31 cellular contexts compared by ENCODE assay signal in genomic region chr16:79367822-79368221, GRCh38.
"Had no signal": no experiment of that assay in that cellular context is flagged by ENCODE, and none has a peak within 500 bp of the region (broad histone marks: within the 10 kb centered on the region; RNA-seq: fewer than 3 reads in every experiment).

No MANE protein-coding gene starts in this region.

- ATAC-seq: activated CD4-positive, CD25-positive, alpha-beta regulatory T cell treated with anti-CD3 and anti-CD28 coated beads, Interleukin-2, amount 50 U/mL, for 24 hours; activated CD8-positive, alpha-beta T cell treated with anti-CD3 and anti-CD28 coated beads for 36 hours; activated naive CD4-positive, alpha-beta T cell treated with anti-CD3 and anti-CD28 coated beads, Interleukin-2, amount 50 U/mL, for 72 hours; esophagus mucosa; T-cell had no signal

- H3K27ac ChIP-seq: ascending aorta, breast epithelium, cardiac muscle cell, colonic mucosa, WERI-Rb-1 had no signal

- H3K27me3 ChIP-seq: ascending aorta, breast epithelium, cardiac muscle cell, colonic mucosa had no signal

- DNase-seq: activated B cell treated with CpG ODN at 0.5 μM for 24 hours; activated CD4-positive, alpha-beta T cell treated with anti-CD3 and anti-CD28 coated beads for 48 hours; activated CD4-positive, alpha-beta T cell treated with anti-CD3 and anti-CD28 coated beads, Interleukin-2, amount 50 U/mL, for 1 hour; activated CD4-positive, alpha-beta T cell treated with anti-CD3 and anti-CD28 coated beads, Interleukin-2, amount 50 U/mL, for 48 hours; activated CD8-positive, alpha-beta memory T cell treated with anti-CD3 and anti-CD28 coated beads for 24 hours; activated CD8-positive, alpha-beta T cell treated with anti-CD3 and anti-CD28 coated beads for 36 hours; activated gamma-delta T cell; activated naive CD4-positive, alpha-beta T cell; activated naive CD4-positive, alpha-beta T cell treated with anti-CD3 and anti-CD28 coated beads, Interleukin-2, amount 10 ng/mL, durations not matched to agents 7 days and 5 days; activated naive CD8-positive, alpha-beta T cell treated with anti-CD3 and anti-CD28 coated beads, Interleukin-2, amount 10 ng/mL, durations not matched to agents 7 days and 5 days; activated T-cell treated with anti-CD3 and anti-CD28 coated beads, Interleukin-2, amount 50 U/mL, for 48 hours; central memory CD4-positive, alpha-beta T cell; cerebellar nuclear complex; colonic mucosa; effector CD8-positive, alpha-beta T cell; endodermal cell; foreskin fibroblast; SW 1271; T-cell; T1000; WERI-Rb-1 had no signal

- H3K4me1 Mint-ChIP-seq: activated B cell treated with CpG ODN at 0.5 μM for 24 hours; activated naive CD8-positive, alpha-beta T cell treated with anti-CD3 and anti-CD28 coated beads, Interleukin-2, amount 10 ng/mL, durations not matched to agents 7 days and 5 days; brain had no signal

- H3K36me3 ChIP-seq: ascending aorta, breast epithelium, cardiac muscle cell, colonic mucosa, WERI-Rb-1 had no signal

- H3K36me3 Mint-ChIP-seq: brain had no signal

- H3K4me1 ChIP-seq: ascending aorta, breast epithelium, colonic mucosa had no signal

- H3K4me3 ChIP-seq: ascending aorta, breast epithelium, cardiac muscle cell, colonic mucosa had no signal

- H3K9me3 ChIP-seq: ascending aorta, colonic mucosa had no signal

- H3K4me3 Mint-ChIP-seq: activated B cell treated with CpG ODN at 0.5 μM for 24 hours; activated CD8-positive, alpha-beta T cell treated with anti-CD3 and anti-CD28 coated beads for 36 hours; activated naive CD4-positive, alpha-beta T cell treated with anti-CD3 and anti-CD28 coated beads, Interleukin-2, amount 10 ng/mL, durations not matched to agents 7 days and 5 days; activated naive CD8-positive, alpha-beta T cell treated with anti-CD3 and anti-CD28 coated beads, Interleukin-2, amount 10 ng/mL, durations not matched to agents 7 days and 5 days; activated T-helper 1 cell treated with anti-CD3 and anti-CD28 coated beads, Interleukin-12 subunit alpha, Interleukin-12 subunit beta, Interleukin-2, Interleukin-4 antibody, amounts not matched to agents 30 ng/mL and 10 ng/mL and 1 ng/mL, durations not matched to agents 14 hours and 24 hours and 36 hours; brain; endodermal cell; T-cell; T-helper 1 cell treated with Interleukin-12 subunit alpha and Interleukin-12 subunit beta and Interleukin-4 antibody, amounts not matched to agents 30 μg/mL and 1 μg/mL, for 36 hours; T-helper 2 cell treated with Interferon-gamma antibody and Interleukin-4, amounts not matched to agents 5 μg/mL and 100 μg/mL, for 36 hours had no signal

- H3K27ac Mint-ChIP-seq: activated B cell treated with CpG ODN at 0.5 μM for 24 hours; activated CD8-positive, alpha-beta T cell treated with anti-CD3 and anti-CD28 coated beads for 36 hours; activated naive CD4-positive, alpha-beta T cell treated with anti-CD3 and anti-CD28 coated beads, Interleukin-2, amount 10 ng/mL, durations not matched to agents 7 days and 5 days; activated naive CD4-positive, alpha-beta T cell treated with anti-CD3 and anti-CD28 coated beads, Interleukin-2, amount 50 U/mL, for 72 hours; activated naive CD8-positive, alpha-beta T cell treated with anti-CD3 and anti-CD28 coated beads, Interleukin-2, amount 10 ng/mL, durations not matched to agents 7 days and 5 days; activated T-helper 1 cell treated with anti-CD3 and anti-CD28 coated beads, Interleukin-12 subunit alpha, Interleukin-12 subunit beta, Interleukin-2, Interleukin-4 antibody, amounts not matched to agents 30 ng/mL and 10 ng/mL and 1 ng/mL, durations not matched to agents 14 hours and 24 hours and 36 hours; brain; endodermal cell; T-cell; T-helper 1 cell treated with Interleukin-12 subunit alpha and Interleukin-12 subunit beta and Interleukin-4 antibody, amounts not matched to agents 30 μg/mL and 1 μg/mL, for 36 hours; T-helper 2 cell treated with Interferon-gamma antibody and Interleukin-4, amounts not matched to agents 5 μg/mL and 100 μg/mL, for 36 hours had no signal
